Comparison of ENCODE assay signal across 1 cellular context in the genomic region with DNA sequence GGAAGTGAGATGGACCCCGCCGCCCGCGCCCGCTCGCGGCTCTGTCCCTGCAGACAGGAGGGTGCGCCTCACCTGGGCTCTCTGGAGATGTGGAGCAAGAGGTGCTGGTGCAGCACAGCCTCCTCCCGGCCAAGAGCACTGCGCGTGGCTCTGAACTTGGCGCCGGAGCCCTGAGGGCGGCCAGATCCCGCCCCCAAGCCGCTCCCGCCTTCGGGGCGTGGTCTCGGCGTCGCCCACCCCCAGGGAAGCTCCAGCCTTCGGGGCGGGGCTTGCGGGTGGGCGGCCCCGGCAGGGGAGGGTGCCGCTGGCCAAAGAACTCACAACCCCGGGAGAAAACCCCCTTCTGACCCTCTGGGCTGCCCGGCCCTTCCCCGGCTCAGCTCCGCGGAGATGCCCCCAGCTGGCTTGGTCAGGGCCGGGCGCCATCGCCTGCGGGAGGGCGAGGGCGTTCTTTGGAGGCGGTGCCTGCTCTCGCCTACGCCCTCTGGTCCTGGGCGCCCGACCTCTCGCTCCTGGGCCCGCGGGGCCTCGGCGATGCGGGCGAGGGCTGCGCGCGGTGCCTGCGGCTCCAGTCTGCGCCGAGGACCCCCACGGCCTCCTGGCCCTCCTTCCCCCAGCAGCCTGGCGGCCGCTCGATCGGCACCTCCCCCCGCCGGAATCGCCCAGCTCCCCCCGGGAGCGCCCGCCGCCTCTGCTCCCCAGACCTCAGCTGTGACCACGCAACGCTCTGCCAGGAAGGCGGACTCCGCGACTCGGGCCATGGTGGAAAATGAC.
A peak's percentile ranks its signal among the peaks of the same experiment; 100 is the strongest.
TF ChIP-seq lines count a peak whose summit lies in the region.

Gene ZNF488 (minus strand): TSS at position 146 of the 774 bp plus-strand sequence. CDS start 15,464 bp downstream, outside the sequence.

TF ChIP-seq in H1, 55 proteins besides CTCF, POLR2A, EP300 and RAD21:
- no peak for TF ChIP-seq TEAD4 (IDR thresholded peaks at IDR 0.05; ENCODE audit: low read depth, low read length)
- peak in 1 of 2 experiments; percentile 56; a peak in 1 of 4 replicates for TF ChIP-seq SIN3A (conservative IDR thresholded peaks at IDR 0.05 in 1 of 2, IDR thresholded peaks at IDR 0.05 in 1 of 2; ENCODE audit: low read depth in 1 of 2, low read length in 2 of 2)
- TF ChIP-seq TAF1 (IDR thresholded peaks at IDR 0.05; ENCODE audit: low read depth, low read length), result peak; percentile 75
- TF ChIP-seq GTF2F1 (IDR thresholded peaks at IDR 0.05; ENCODE audit: borderline replicate concordance, low read depth, low read length), result no peak
- TF ChIP-seq, protein P1, sequence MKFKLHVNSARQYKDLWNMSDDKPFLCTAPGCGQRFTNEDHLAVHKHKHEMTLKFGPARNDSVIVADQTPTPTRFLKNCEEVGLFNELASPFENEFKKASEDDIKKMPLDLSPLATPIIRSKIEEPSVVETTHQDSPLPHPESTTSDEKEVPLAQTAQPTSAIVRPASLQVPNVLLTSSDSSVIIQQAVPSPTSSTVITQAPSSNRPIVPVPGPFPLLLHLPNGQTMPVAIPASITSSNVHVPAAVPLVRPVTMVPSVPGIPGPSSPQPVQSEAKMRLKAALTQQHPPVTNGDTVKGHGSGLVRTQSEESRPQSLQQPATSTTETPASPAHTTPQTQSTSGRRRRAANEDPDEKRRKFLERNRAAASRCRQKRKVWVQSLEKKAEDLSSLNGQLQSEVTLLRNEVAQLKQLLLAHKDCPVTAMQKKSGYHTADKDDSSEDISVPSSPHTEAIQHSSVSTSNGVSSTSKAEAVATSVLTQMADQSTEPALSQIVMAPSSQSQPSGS (IDR thresholded peaks at IDR 0.05; ENCODE audit: low read length), result no peak
- TF ChIP-seq KDM4A (IDR thresholded peaks at IDR 0.05; ENCODE audit: low read depth, low read length, severe bottlenecking), result peak; percentile 94
- TF ChIP-seq, protein P2, sequence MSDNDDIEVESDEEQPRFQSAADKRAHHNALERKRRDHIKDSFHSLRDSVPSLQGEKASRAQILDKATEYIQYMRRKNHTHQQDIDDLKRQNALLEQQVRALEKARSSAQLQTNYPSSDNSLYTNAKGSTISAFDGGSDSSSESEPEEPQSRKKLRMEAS (IDR thresholded peaks at IDR 0.05), result peak; percentile 31; the same call in 1 of the 2 replicates
- TF ChIP-seq RBBP5 (IDR thresholded peaks at IDR 0.05; ENCODE audit: borderline replicate concordance, low read depth, low read length), result peak; percentile 23; the same call in 1 of the 2 replicates
- no peak for TF ChIP-seq JUND (IDR thresholded peaks at IDR 0.05; ENCODE audit: low read length)
- no peak for TF ChIP-seq BRCA1 (IDR thresholded peaks at IDR 0.05; ENCODE audit: low read depth, low read length)
- no peak for TF ChIP-seq CREB1 (IDR thresholded peaks at IDR 0.05)
- TF ChIP-seq TCF12 (IDR thresholded peaks at IDR 0.05; ENCODE audit: low read depth, low read length), result no peak
- no peak for TF ChIP-seq FOSL1 (IDR thresholded peaks at IDR 0.05; ENCODE audit: insufficient read depth, low read depth, low read length)
- TF ChIP-seq ZNF274 (IDR thresholded peaks at IDR 0.05; ENCODE audit: borderline replicate concordance, extremely low read depth, low read length), result no peak
- TF ChIP-seq POLR2AphosphoS5 (IDR thresholded peaks at IDR 0.05; ENCODE audit: low read depth, low read length), result peak; percentile 58
- TF ChIP-seq, protein P3, sequence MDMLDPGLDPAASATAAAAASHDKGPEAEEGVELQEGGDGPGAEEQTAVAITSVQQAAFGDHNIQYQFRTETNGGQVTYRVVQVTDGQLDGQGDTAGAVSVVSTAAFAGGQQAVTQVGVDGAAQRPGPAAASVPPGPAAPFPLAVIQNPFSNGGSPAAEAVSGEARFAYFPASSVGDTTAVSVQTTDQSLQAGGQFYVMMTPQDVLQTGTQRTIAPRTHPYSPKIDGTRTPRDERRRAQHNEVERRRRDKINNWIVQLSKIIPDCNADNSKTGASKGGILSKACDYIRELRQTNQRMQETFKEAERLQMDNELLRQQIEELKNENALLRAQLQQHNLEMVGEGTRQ (IDR thresholded peaks at IDR 0.05; ENCODE audit: low read length), result no peak
- TF ChIP-seq CHD7 (IDR thresholded peaks at IDR 0.05; ENCODE audit: insufficient replicate concordance, low read length), result no peak
- peak; percentile 36 for TF ChIP-seq ASH2L (IDR thresholded peaks at IDR 0.05; ENCODE audit: low read length)
- 0 out of 2 replicates have a peak, but pooled peaks have one; percentile 40 for TF ChIP-seq SP4 (IDR thresholded peaks at IDR 0.05; ENCODE audit: low read length)
- TF ChIP-seq TBP (IDR thresholded peaks at IDR 0.05; ENCODE audit: low read depth, low read length), result peak; percentile 48; the same call in 1 of the 2 replicates
- TF ChIP-seq KDM1A (IDR thresholded peaks at IDR 0.05; ENCODE audit: borderline replicate concordance, low read length), result no peak
- no peak for TF ChIP-seq CBX8 (IDR thresholded peaks at IDR 0.05; ENCODE audit: borderline replicate concordance, low read depth, low read length)
